32 cellular contexts compared by ENCODE assay signal in the genomic region with DNA sequence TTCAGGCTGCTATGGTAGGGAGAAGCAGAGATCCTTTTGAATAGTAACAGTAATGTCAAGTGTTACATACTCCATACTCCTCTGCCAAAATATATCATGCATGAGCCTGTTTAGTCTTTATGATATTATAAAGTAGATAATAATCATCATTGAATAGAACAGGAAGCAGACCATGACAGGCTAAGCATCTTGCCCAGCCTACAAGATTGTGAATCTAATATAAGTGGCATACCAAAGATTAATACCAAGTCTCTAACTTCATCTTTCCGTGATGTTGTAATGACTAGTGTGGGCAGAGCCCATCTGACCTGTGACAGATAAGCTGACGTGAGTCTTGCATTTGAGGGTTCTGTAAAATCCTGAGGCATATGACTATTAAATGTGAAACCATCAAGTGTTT. TPM values are rescaled to one million over a fixed set of nuclear protein-coding genes. Genes with fewer than 3 reads are reported as not detected.
DNase-seq lines count a peak whose midpoint lies in the region; ATAC-seq, FAIRE-seq and TF ChIP-seq lines count a peak whose summit lies in the region.
"Had no signal": no experiment of that assay in that cellular context is flagged by ENCODE, and none has a peak within 500 bp of the region (broad histone marks: within the 10 kb centered on the region; RNA-seq: fewer than 3 reads in every experiment).

No MANE protein-coding gene starts in this region.

- no peak overlapping the region for H3K4me3 ChIP-seq in CD4-positive, CD25-positive, alpha-beta regulatory T cell (ENCODE audit: low read depth, low read length)
- H3K4me3 ChIP-seq in pancreas, result no peak overlapping the region
- H3K4me3 ChIP-seq: BLaER1, breast epithelium, neural progenitor cell, right atrium auricular region, tibial artery had no signal

- no peak overlapping the region for H3K27ac ChIP-seq in CD4-positive, CD25-positive, alpha-beta regulatory T cell (ENCODE audit: insufficient read depth, low read length, poor library complexity, severe bottlenecking)
- no peak overlapping the region for H3K27ac ChIP-seq in pancreas
- H3K27ac ChIP-seq: BLaER1, breast epithelium, neural progenitor cell, right atrium auricular region, tibial artery had no signal

- no peaks in the 10 kb centered on the region for H3K9me3 Mint-ChIP-seq in CD4-positive, CD25-positive, alpha-beta regulatory T cell
- H3K9me3 Mint-ChIP-seq in activated T-helper 17 cell treated with anti-CD3 and anti-CD28 coated beads, Interleukin-2, amount 50 U/mL, for 72 hours, result no peaks in the 10 kb centered on the region
- no peaks in the 10 kb centered on the region for H3K9me3 Mint-ChIP-seq in natural killer cell treated with Interleukin-12 subunit alpha and Interleukin-12 subunit beta and Interleukin-15 and Interleukin-18, amount 100 ng/mL, for 72 hours
- H3K9me3 Mint-ChIP-seq: activated naive CD4-positive, alpha-beta T cell treated with anti-CD3 and anti-CD28 coated beads, Interleukin-2, amount 10 ng/mL, durations not matched to agents 7 days and 5 days; neural progenitor cell; WTC11 had no signal

- no peaks in the 10 kb centered on the region for H3K9me3 ChIP-seq in CD4-positive, CD25-positive, alpha-beta regulatory T cell (ENCODE audit: control insufficient read depth in 2 of 2, low read length in 2 of 2)
- H3K9me3 ChIP-seq in pancreas, result no peaks in the 10 kb centered on the region
- H3K9me3 ChIP-seq: BLaER1, breast epithelium, right atrium auricular region, tibial artery had no signal

- H3K36me3 Mint-ChIP-seq in CD4-positive, CD25-positive, alpha-beta regulatory T cell, result peaks cover 15% of the 10 kb centered on the region
- peaks cover 84% of the 10 kb centered on the region for H3K36me3 Mint-ChIP-seq in activated T-helper 17 cell treated with anti-CD3 and anti-CD28 coated beads, Interleukin-2, amount 50 U/mL, for 72 hours (ENCODE audit: low read depth)
- no peaks in the 10 kb centered on the region for H3K36me3 Mint-ChIP-seq in natural killer cell treated with Interleukin-12 subunit alpha and Interleukin-12 subunit beta and Interleukin-15 and Interleukin-18, amount 100 ng/mL, for 72 hours

- no peaks in the 10 kb centered on the region for H3K27me3 Mint-ChIP-seq in CD4-positive, CD25-positive, alpha-beta regulatory T cell
- H3K27me3 Mint-ChIP-seq in activated T-helper 17 cell treated with anti-CD3 and anti-CD28 coated beads, Interleukin-2, amount 50 U/mL, for 72 hours, result no peaks in the 10 kb centered on the region
- no peaks in the 10 kb centered on the region for H3K27me3 Mint-ChIP-seq in natural killer cell treated with Interleukin-12 subunit alpha and Interleukin-12 subunit beta and Interleukin-15 and Interleukin-18, amount 100 ng/mL, for 72 hours
- H3K27me3 Mint-ChIP-seq: activated naive CD4-positive, alpha-beta T cell treated with anti-CD3 and anti-CD28 coated beads, Interleukin-2, amount 10 ng/mL, durations not matched to agents 7 days and 5 days had no signal

- H3K4me3 Mint-ChIP-seq in CD4-positive, CD25-positive, alpha-beta regulatory T cell, result no peak overlapping the region
- H3K4me3 Mint-ChIP-seq in activated T-helper 17 cell treated with anti-CD3 and anti-CD28 coated beads, Interleukin-2, amount 50 U/mL, for 72 hours, result no peak overlapping the region
- no peak overlapping the region for H3K4me3 Mint-ChIP-seq in natural killer cell treated with Interleukin-12 subunit alpha and Interleukin-12 subunit beta and Interleukin-15 and Interleukin-18, amount 100 ng/mL, for 72 hours
- H3K4me3 Mint-ChIP-seq: activated naive CD4-positive, alpha-beta T cell treated with anti-CD3 and anti-CD28 coated beads, Interleukin-2, amount 10 ng/mL, durations not matched to agents 7 days and 5 days; neural progenitor cell; WTC11 had no signal

- no peak for DNase-seq in CD4-positive, CD25-positive, alpha-beta regulatory T cell
- DNase-seq in GF-D8 (lab: John Stamatoyannopoulos, UW) (peak; percentile 41), pancreas (no peak), NCI-H226 (no peak)
- no peak for DNase-seq in natural killer cell treated with Interleukin-12 subunit alpha and Interleukin-12 subunit beta and Interleukin-15 and Interleukin-18, amount 100 ng/mL, for 72 hours (ENCODE audit: low spot score)
- DNase-seq: activated CD4-positive, alpha-beta T cell treated with anti-CD3 and anti-CD28 coated beads, Interleukin-2, amount 50 U/mL, for 1 hour; activated naive CD4-positive, alpha-beta T cell treated with anti-CD3 and anti-CD28 coated beads, Interleukin-2, amount 10 ng/mL, durations not matched to agents 7 days and 5 days; anterior cingulate cortex; COR-L47; DMS53; hippocampal formation; Kasumi-1; left colon; mesenchymal stem cell; NCI-H146; NCI-H345; NCI-H69; posterior cingulate gyrus; SIG-M5; stimulated activated CD4-positive, alpha-beta T cell treated with anti-CD3 and anti-CD28 coated beads, Interleukin-1b, Interleukin-23, amount 100 ng/mL, for 48 hours; SW 1271; tibial artery had no signal

- intact Hi-C loops in pancreas (cut with DNase I), result no loop called here

- no peaks in the 10 kb centered on the region for H3K4me1 ChIP-seq in CD4-positive, CD25-positive, alpha-beta regulatory T cell (ENCODE audit: control insufficient read depth, insufficient read depth, low read length, poor library complexity, severe bottlenecking)
- no peaks in the 10 kb centered on the region for H3K4me1 ChIP-seq in pancreas
- H3K4me1 ChIP-seq: BLaER1, breast epithelium, neural progenitor cell, right atrium auricular region, tibial artery had no signal

- TF ChIP-seq CTCF in pancreas (IDR thresholded peaks at IDR 0.05), result no peak

- peak overlapping the region in 2 of 3 donors; percentile 12 to 74 for H3K27ac Mint-ChIP-seq in CD4-positive, CD25-positive, alpha-beta regulatory T cell
- peak overlapping the region; percentile 68 for H3K27ac Mint-ChIP-seq in activated T-helper 17 cell treated with anti-CD3 and anti-CD28 coated beads, Interleukin-2, amount 50 U/mL, for 72 hours
- H3K27ac Mint-ChIP-seq in natural killer cell treated with Interleukin-12 subunit alpha and Interleukin-12 subunit beta and Interleukin-15 and Interleukin-18, amount 100 ng/mL, for 72 hours, result peak overlapping the region; percentile 42 to 72
- H3K27ac Mint-ChIP-seq: neural progenitor cell, WTC11 had no signal

- H3K27me3 ChIP-seq in CD4-positive, CD25-positive, alpha-beta regulatory T cell (ENCODE audit: control insufficient read depth, insufficient read depth, low read length), result no peaks in the 10 kb centered on the region
- H3K27me3 ChIP-seq in pancreas, result no peaks in the 10 kb centered on the region
- H3K27me3 ChIP-seq: BLaER1, breast epithelium, neural progenitor cell, right atrium auricular region, tibial artery had no signal

- 82 to 85% methylated on average over 2 of the region's 2 CpGs for WGBS in pancreas, 2 donors

- H3K36me3 ChIP-seq in CD4-positive, CD25-positive, alpha-beta regulatory T cell (ENCODE audit: control insufficient read depth, insufficient read depth, low read length), result peaks cover 38% of the 10 kb centered on the region
- H3K36me3 ChIP-seq in pancreas, result peaks cover 0 to 14% (median 2%) of the 10 kb centered on the region in 3 donors
- H3K36me3 ChIP-seq: breast epithelium, neural progenitor cell had no signal

- no peak for FAIRE-seq in pancreas (lab: Jason Lieb, UNC)
- FAIRE-seq: G401.6, RCC 7860 had no signal

- peaks cover 3 to 11% (median 6%) of the 10 kb centered on the region in 4 donors for H3K4me1 Mint-ChIP-seq in CD4-positive, CD25-positive, alpha-beta regulatory T cell
- no peaks in the 10 kb centered on the region for H3K4me1 Mint-ChIP-seq in activated T-helper 17 cell treated with anti-CD3 and anti-CD28 coated beads, Interleukin-2, amount 50 U/mL, for 72 hours
- H3K4me1 Mint-ChIP-seq in natural killer cell treated with Interleukin-12 subunit alpha and Interleukin-12 subunit beta and Interleukin-15 and Interleukin-18, amount 100 ng/mL, for 72 hours (ENCODE audit: low read depth in 2 of 2), result peaks cover 0 to 7% of the 10 kb centered on the region in 2 donors
- H3K4me1 Mint-ChIP-seq: neural progenitor cell, WTC11 had no signal

- no peak for ATAC-seq in CD4-positive, CD25-positive, alpha-beta regulatory T cell (ENCODE audit: low read depth in 2 of 2)
- no peak for ATAC-seq in activated T-helper 17 cell treated with anti-CD3 and anti-CD28 coated beads, Interleukin-2, amount 50 U/mL, for 72 hours (replicated peaks)
- ATAC-seq in natural killer cell treated with Interleukin-12 subunit alpha and Interleukin-12 subunit beta and Interleukin-15 and Interleukin-18, amount 100 ng/mL, for 72 hours, result peak in 1 of 2 donors; percentile 38
- ATAC-seq in esophagus mucosa (no peak), pancreas (no peak)
- ATAC-seq: HCT116, left colon, WTC11 had no signal

RNA-seq across cellular contexts. Expression of a gene that starts 13.1 kb away (rescaled TPM):
- 26.2 TPM for total RNA-seq in CD4-positive, CD25-positive, alpha-beta regulatory T cell
- 100 to 1,000 TPM; 288 to 370 (median 322) TPM for polyA plus RNA-seq in CD4-positive, CD25-positive, alpha-beta regulatory T cell
- 10 to 100 TPM; 68.7 to 99.3 TPM for total RNA-seq in activated T-helper 17 cell treated with anti-CD3 and anti-CD28 coated beads, Interleukin-2, amount 50 U/mL, for 72 hours
- total RNA-seq in natural killer cell treated with Interleukin-12 subunit alpha and Interleukin-12 subunit beta and Interleukin-15 and Interleukin-18, amount 100 ng/mL, for 72 hours, result 100 to 1,000 TPM; 104 to 124 TPM
- total RNA-seq in esophagus mucosa (96.0 TPM), pancreas (10 to 100 TPM; 14.8 to 36.7 (median 26.6) TPM)
- polyA plus RNA-seq in pancreas, result 10 to 100 TPM; 23.2 to 42.5 TPM

RNA-seq across cellular contexts. Expression of a gene that starts 13.4 kb away (rescaled TPM):
- 42.8 TPM for total RNA-seq in CD4-positive, CD25-positive, alpha-beta regulatory T cell
- 10 to 100 TPM; 17.2 to 26.2 (median 21.6) TPM for polyA plus RNA-seq in CD4-positive, CD25-positive, alpha-beta regulatory T cell
- total RNA-seq in activated T-helper 17 cell treated with anti-CD3 and anti-CD28 coated beads, Interleukin-2, amount 50 U/mL, for 72 hours, result 10 to 100 TPM; 23.8 to 24.5 TPM
- total RNA-seq in natural killer cell treated with Interleukin-12 subunit alpha and Interleukin-12 subunit beta and Interleukin-15 and Interleukin-18, amount 100 ng/mL, for 72 hours, result 10 to 100 TPM; 55.0 to 64.6 TPM
- total RNA-seq in esophagus mucosa (16.7 TPM), pancreas (10 to 100 TPM in 3 of 6 donors, 1 to 10 TPM in 3; 7.2 to 14.5 (median 9.6) TPM)
- polyA plus RNA-seq in pancreas, result 1 to 10 TPM; 4.2 to 4.7 TPM

RNA-seq across cellular contexts. Expression of a gene that starts 31.1 kb away (rescaled TPM):
- total RNA-seq in CD4-positive, CD25-positive, alpha-beta regulatory T cell, result 306 TPM
- 100 to 1,000 TPM; 118 to 159 (median 132) TPM for polyA plus RNA-seq in CD4-positive, CD25-positive, alpha-beta regulatory T cell
- total RNA-seq in activated T-helper 17 cell treated with anti-CD3 and anti-CD28 coated beads, Interleukin-2, amount 50 U/mL, for 72 hours, result 100 to 1,000 TPM; 224 to 559 TPM
- total RNA-seq in natural killer cell treated with Interleukin-12 subunit alpha and Interleukin-12 subunit beta and Interleukin-15 and Interleukin-18, amount 100 ng/mL, for 72 hours, result 100 to 1,000 TPM; 366 to 438 TPM
- total RNA-seq in esophagus mucosa (79.0 TPM), pancreas (100 to 1,000 TPM in 1 of 6 donors, 10 to 100 TPM in 5; 37.0 to 101 (median 56.6) TPM)
- polyA plus RNA-seq in pancreas, result 10 to 100 TPM; 34.6 to 37.1 TPM
